33 cellular contexts compared by ENCODE assay signal in the genomic region with DNA sequence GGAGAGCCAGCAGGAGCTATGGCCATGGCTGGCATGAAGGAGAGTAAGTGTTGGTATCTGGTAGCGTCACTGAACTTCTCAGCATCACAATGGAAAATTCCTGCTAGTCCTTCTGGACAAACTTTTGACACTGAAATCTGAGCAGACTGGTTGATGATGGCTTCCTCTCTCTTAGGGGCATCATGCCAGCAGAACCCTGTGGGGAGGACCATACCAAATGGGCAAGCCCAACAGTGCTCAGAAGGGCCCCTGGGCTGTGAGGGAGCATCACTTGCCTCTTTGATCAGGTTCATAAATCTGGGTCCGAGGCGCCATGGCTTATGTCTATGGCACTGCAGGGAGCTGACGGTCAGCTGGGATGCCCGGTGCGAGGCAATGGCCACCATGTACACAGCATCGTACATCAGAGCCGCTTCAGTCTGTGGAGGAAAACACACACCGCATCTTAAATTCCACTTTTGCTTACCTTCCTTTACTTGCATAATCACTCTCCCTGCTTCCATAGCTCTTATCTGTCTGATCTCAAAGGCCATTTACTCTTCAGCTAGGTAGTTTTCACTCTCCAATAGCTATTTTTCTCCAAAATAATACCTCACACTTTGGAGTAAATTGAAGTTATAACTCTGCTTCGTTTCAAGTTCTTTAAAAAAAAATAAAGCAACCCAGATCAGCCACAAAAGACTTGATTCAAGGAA.
"Had no signal": no experiment of that assay in that cellular context is flagged by ENCODE, and none has a peak within 500 bp of the region (broad histone marks: within the 10 kb centered on the region; RNA-seq: fewer than 3 reads in every experiment).

No MANE protein-coding gene starts in this region.

- H3K9me3 Mint-ChIP-seq: activated CD8-positive, alpha-beta T cell treated with anti-CD3 and anti-CD28 coated beads for 36 hours; activated T-cell treated with anti-CD3 and anti-CD28 coated beads, Interleukin-2, amount 50 U/mL, for 4 hours; activated T-helper 17 cell treated with anti-CD3 and anti-CD28 coated beads, Interleukin-2, amount 50 U/mL, for 72 hours; central memory CD8-positive, alpha-beta T cell; endodermal cell; T-helper 2 cell treated with Interferon-gamma antibody and Interleukin-4, amounts not matched to agents 5 μg/mL and 100 μg/mL, for 36 hours had no signal

- H3K27ac ChIP-seq: brain microvascular endothelial cell, coronary artery, dorsolateral prefrontal cortex, VCaP had no signal

- H3K4me3 Mint-ChIP-seq: activated B cell treated with CpG ODN at 0.5 μM for 24 hours; activated CD8-positive, alpha-beta T cell treated with anti-CD3 and anti-CD28 coated beads for 36 hours; activated naive CD8-positive, alpha-beta T cell; activated T-cell treated with anti-CD3 and anti-CD28 coated beads, Interleukin-2, amount 50 U/mL, for 4 hours; activated T-helper 17 cell treated with anti-CD3 and anti-CD28 coated beads, Interleukin-2, amount 50 U/mL, for 72 hours; central memory CD8-positive, alpha-beta T cell; dendritic cell treated with granulocyte-macrophage colony-stimulating factor and Interleukin-4, amounts not matched to agents 40 ng/mL and 50 ng/mL, for 4 days; endodermal cell; T-helper 17 cell; T-helper 2 cell treated with Interferon-gamma antibody and Interleukin-4, amounts not matched to agents 5 μg/mL and 100 μg/mL, for 36 hours had no signal

- H3K27me3 Mint-ChIP-seq: activated B cell treated with CpG ODN at 0.5 μM for 24 hours; activated CD8-positive, alpha-beta T cell treated with anti-CD3 and anti-CD28 coated beads for 36 hours; activated naive CD8-positive, alpha-beta T cell; activated T-helper 17 cell treated with anti-CD3 and anti-CD28 coated beads, Interleukin-2, amount 50 U/mL, for 72 hours; central memory CD8-positive, alpha-beta T cell; dendritic cell treated with granulocyte-macrophage colony-stimulating factor and Interleukin-4, amounts not matched to agents 40 ng/mL and 50 ng/mL, for 4 days; T-helper 17 cell had no signal

- H3K27ac Mint-ChIP-seq: activated B cell treated with CpG ODN at 0.5 μM for 24 hours; activated CD8-positive, alpha-beta T cell treated with anti-CD3 and anti-CD28 coated beads for 36 hours; activated naive CD8-positive, alpha-beta T cell; activated T-helper 17 cell treated with anti-CD3 and anti-CD28 coated beads, Interleukin-2, amount 50 U/mL, for 72 hours; dendritic cell treated with granulocyte-macrophage colony-stimulating factor and Interleukin-4, amounts not matched to agents 40 ng/mL and 50 ng/mL, for 4 days; endodermal cell; T-helper 17 cell; T-helper 2 cell treated with Interferon-gamma antibody and Interleukin-4, amounts not matched to agents 5 μg/mL and 100 μg/mL, for 36 hours had no signal

- DNase-seq: activated B cell treated with CpG ODN at 0.5 μM for 24 hours; activated CD4-positive, alpha-beta T cell treated with anti-CD3 and anti-CD28 coated beads for 48 hours; activated CD4-positive, alpha-beta T cell treated with anti-CD3 and anti-CD28 coated beads, Interleukin-2, amount 50 U/mL, for 1 hour; activated CD4-positive, alpha-beta T cell treated with anti-CD3 and anti-CD28 coated beads, Interleukin-2, amount 50 U/mL, for 48 hours; activated CD8-positive, alpha-beta memory T cell treated with anti-CD3 and anti-CD28 coated beads for 24 hours; activated CD8-positive, alpha-beta T cell treated with anti-CD3 and anti-CD28 coated beads for 36 hours; activated effector memory CD4-positive, alpha-beta T cell treated with Interleukin-2 at 50 U/mL for 16 hours; activated gamma-delta T cell treated with Interleukin-2 at 50 U/mL for 16 hours; activated naive CD4-positive, alpha-beta T cell treated with anti-CD3 and anti-CD28 coated beads, Interleukin-2, amount 50 U/mL, for 16 hours; activated naive CD4-positive, alpha-beta T cell treated with Interleukin-2 at 50 U/mL for 16 hours; activated T-cell treated with anti-CD3 and anti-CD28 coated beads, Interleukin-2, amount 50 U/mL, for 4 hours; amniotic stem cell; anterior cingulate cortex; brain microvascular endothelial cell; dorsolateral prefrontal cortex; effector memory CD4-positive, alpha-beta T cell; endodermal cell; foreskin fibroblast; head of caudate nucleus; T-helper 1 cell; T-helper 17 cell; T1000 had no signal

- H3K4me3 ChIP-seq: coronary artery, dorsolateral prefrontal cortex had no signal

- ATAC-seq: activated CD4-positive, CD25-positive, alpha-beta regulatory T cell treated with anti-CD3 and anti-CD28 coated beads, Interleukin-2, amount 50 U/mL, for 24 hours; activated CD8-positive, alpha-beta T cell treated with anti-CD3 and anti-CD28 coated beads for 36 hours; activated T-cell treated with anti-CD3 and anti-CD28 coated beads, Interleukin-2, amount 50 U/mL, for 4 hours; activated T-helper 17 cell treated with anti-CD3 and anti-CD28 coated beads, Interleukin-2, amount 50 U/mL, for 72 hours; esophagus mucosa; T-helper 17 cell had no signal

- FAIRE-seq: astrocyte, frontal cortex had no signal

- H3K4me1 Mint-ChIP-seq: activated T-helper 17 cell treated with anti-CD3 and anti-CD28 coated beads, Interleukin-2, amount 50 U/mL, for 72 hours; central memory CD8-positive, alpha-beta T cell; T-helper 17 cell had no signal

- H3K36me3 ChIP-seq: brain microvascular endothelial cell had no signal

- H3K27me3 ChIP-seq: brain microvascular endothelial cell, dorsolateral prefrontal cortex had no signal
